21 cellular contexts compared by ENCODE assay signal in genomic region chr7:138575897-138576428, GRCh38.
DNase-seq lines count a peak whose midpoint lies in the region; ATAC-seq and TF ChIP-seq lines count a peak whose summit lies in the region.
"Had no signal": no experiment of that assay in that cellular context is flagged by ENCODE, and none has a peak within 500 bp of the region (broad histone marks: within the 10 kb centered on the region; RNA-seq: fewer than 3 reads in every experiment).

No MANE protein-coding gene starts in this region.

- H3K27ac Mint-ChIP-seq in GM23338 (peak overlapping the region; percentile 17; the same call in 1 of the 2 replicates), WTC11 (peak overlapping the region; percentile 64), neural progenitor cell (peak overlapping the region; percentile 61)

- DNase-seq in GM23338 (ENCODE audit: low spot score) (no peak), WTC11 (ENCODE audit: low spot score) (no peak), fibroblast of peridontal ligament (ENCODE audit: extremely low read depth) (peak; percentile 10), neural progenitor cell (ENCODE audit: low spot score) (no peak), H4 (ENCODE audit: low spot score) (no peak)
- DNase-seq in activated CD8-positive, alpha-beta memory T cell treated with anti-CD3 and anti-CD28 coated beads, Interleukin-2, amount 50 U/mL, for 4 hours, result no peak
- DNase-seq: ACHN, AML-193, DND-41, GOT3, KG1, NCI-H1694 treated with DMSO at 0.1 percent for 48 hours, NCI-H2227 treated with DMSO at 0.1 percent for 48 hours, NCI-H524, NCI-H82, PC-3, RPMI8226, SHP77 treated with DMSO at 0.1 percent for 48 hours, SK-N-SH had no signal

- H3K9me2 ChIP-seq in GM23338 (ENCODE audit: insufficient read depth), result no peaks in the 10 kb centered on the region
- H3K9me2 ChIP-seq: SK-N-SH had no signal

- H3K4me2 ChIP-seq in GM23338 (no peak overlapping the region), neural progenitor cell (no peak overlapping the region)
- H3K4me2 ChIP-seq: SK-N-SH had no signal

- H3K9me3 Mint-ChIP-seq in GM23338 (no peaks in the 10 kb centered on the region), WTC11 (no peaks in the 10 kb centered on the region), neural progenitor cell (no peaks in the 10 kb centered on the region)

- no peaks in the 10 kb centered on the region for H3K27me3 ChIP-seq in GM23338 (ENCODE audit: insufficient read depth)
- no peaks in the 10 kb centered on the region for H3K27me3 ChIP-seq in neural progenitor cell

- 0 out of 2 replicates have a peak overlapping the region, but pooled peaks have one; percentile 24 for H3K27ac ChIP-seq in GM23338 (ENCODE audit: low read depth)
- H3K27ac ChIP-seq in neural progenitor cell, result peak overlapping the region; percentile 82
- H3K27ac ChIP-seq: C4-2B had no signal

- CTCF ChIA-PET in WTC11 (lab: Charles Lee), result no interaction called here

- POLR2A ChIA-PET in WTC11 (lab: Charles Lee), result interaction anchor here (0.5 kb wide), 1 partner anchor 37 kb away, joined by 3 read pairs; no protein-coding TSS in a partner anchor

- H3K36me3 ChIP-seq in GM23338 (ENCODE audit: insufficient read depth), result peaks cover 83% of the 10 kb centered on the region
- peaks cover 68% of the 10 kb centered on the region for H3K36me3 ChIP-seq in neural progenitor cell

- H3K27me3 Mint-ChIP-seq in GM23338 (ENCODE audit: insufficient read depth, low read depth, poor library complexity) (peaks cover 1% of the 10 kb centered on the region), WTC11 (ENCODE audit: low read depth) (no peaks in the 10 kb centered on the region), neural progenitor cell (ENCODE audit: insufficient read depth, low read depth) (peaks cover 2% of the 10 kb centered on the region)

- no peaks in the 10 kb centered on the region for H3K4me1 ChIP-seq in GM23338 (ENCODE audit: insufficient read depth)
- H3K4me1 ChIP-seq in neural progenitor cell, result peaks cover 17% of the 10 kb centered on the region

- no peaks in the 10 kb centered on the region for H3K9me3 ChIP-seq in neural progenitor cell (ENCODE audit: low read depth)
- H3K9me3 ChIP-seq: SK-N-SH had no signal

- H3F3A ChIP-seq in GM23338 (replicated peaks; ENCODE audit: low read depth) (0 out of 2 replicates have a peak, but pooled peaks cover 9% of the 10 kb centered on the region), neural progenitor cell (ENCODE audit: low read depth) (peaks cover 63% of the 10 kb centered on the region)

- ATAC-seq in GM23338 (no peak), WTC11 (no peak), GM21515 (IDR thresholded peaks at IDR 0.05; ENCODE audit: unreplicated experiment) (no peak)
- ATAC-seq: PC-3 had no signal

- H4K20me1 ChIP-seq in GM23338 (replicated peaks; ENCODE audit: insufficient read depth), result no peaks in the 10 kb centered on the region
- H4K20me1 ChIP-seq in neural progenitor cell (ENCODE audit: low read depth), result no peaks in the 10 kb centered on the region

- no peak overlapping the region for H3K4me3 Mint-ChIP-seq in GM23338
- H3K4me3 Mint-ChIP-seq in WTC11, result no peak overlapping the region
- no peak overlapping the region for H3K4me3 Mint-ChIP-seq in neural progenitor cell

- no peak overlapping the region for H3K9ac ChIP-seq in neural progenitor cell
- H3K9ac ChIP-seq: SK-N-SH had no signal

- peaks cover 11% of the 10 kb centered on the region for H3K79me2 ChIP-seq in GM23338 (replicated peaks; ENCODE audit: insufficient read depth)
- H3K79me2 ChIP-seq in neural progenitor cell (ENCODE audit: low read depth), result peaks cover 59% of the 10 kb centered on the region

- H3K36me3 Mint-ChIP-seq in GM23338 (ENCODE audit: low read depth) (peaks cover 87% of the 10 kb centered on the region), WTC11 (peaks cover 82% of the 10 kb centered on the region), neural progenitor cell (peaks cover 69% of the 10 kb centered on the region)

- peaks cover 3% of the 10 kb centered on the region; the same call in 1 of the 3 replicates for H3K4me1 Mint-ChIP-seq in GM23338
- H3K4me1 Mint-ChIP-seq in WTC11, result peaks cover 5% of the 10 kb centered on the region; the same call in 1 of the 2 replicates
- H3K4me1 Mint-ChIP-seq in neural progenitor cell, result peaks cover 27% of the 10 kb centered on the region

- H3K4me3 ChIP-seq in GM23338 (no peak overlapping the region), neural progenitor cell (no peak overlapping the region)

- no peak for TF ChIP-seq CTCF in GM23338 (conservative IDR thresholded peaks at IDR 0.05; ENCODE audit: low read depth in 2 of 2)
- TF ChIP-seq CTCF in WTC11 (IDR thresholded peaks at IDR 0.05), result no peak
- TF ChIP-seq CTCF in neural progenitor cell (IDR thresholded peaks at IDR 0.05), result no peak

- no peak overlapping the region for H2AFZ ChIP-seq in GM23338
- no peak overlapping the region for H2AFZ ChIP-seq in neural progenitor cell (replicated peaks)

TF ChIP-seq in GM23338, 12 proteins besides CTCF, POLR2A, EP300 and RAD21:
- TF ChIP-seq ZNF331 (CRISPR knock-in tag; IDR thresholded peaks at IDR 0.05; ENCODE audit: low read depth) (no peak), POLR2AphosphoS5 (IDR thresholded peaks at IDR 0.05; ENCODE audit: low read depth) (no peak), REST (IDR thresholded peaks at IDR 0.05; ENCODE audit: unreplicated experiment) (no peak)

TF ChIP-seq in WTC11, 78 proteins besides CTCF, POLR2A, EP300 and RAD21:
- TF ChIP-seq GABPB1 (CRISPR knock-in tag; IDR thresholded peaks at IDR 0.05) (peak; percentile 69), ZBTB21 (CRISPR knock-in tag; IDR thresholded peaks at IDR 0.05; ENCODE audit: borderline replicate concordance) (no peak), ATF6 (CRISPR knock-in tag; IDR thresholded peaks at IDR 0.05) (no peak), ZNF232 (CRISPR knock-in tag; IDR thresholded peaks at IDR 0.05) (no peak), PREB (CRISPR knock-in tag; IDR thresholded peaks at IDR 0.05; ENCODE audit: borderline replicate concordance) (no peak), STAT6 (CRISPR knock-in tag; conservative IDR thresholded peaks at IDR 0.05; ENCODE audit: low read depth) (no peak), FOXJ3 (CRISPR knock-in tag; IDR thresholded peaks at IDR 0.05; ENCODE audit: borderline replicate concordance) (no peak)
